Comparison of ENCODE assay signal across 21 cellular contexts in genomic region chr2:134900151-134900550, GRCh38. TPM values are rescaled to one million over a fixed set of nuclear protein-coding genes. Genes with fewer than 3 reads are reported as not detected.
DNase-seq lines count a peak whose midpoint lies in the region; ATAC-seq, FAIRE-seq and TF ChIP-seq lines count a peak whose summit lies in the region.
"Had no signal": no experiment of that assay in that cellular context is flagged by ENCODE, and none has a peak within 500 bp of the region (broad histone marks: within the 10 kb centered on the region; RNA-seq: fewer than 3 reads in every experiment).

No MANE protein-coding gene starts in this region.

- ATAC-seq in HG03378 (IDR thresholded peaks at IDR 0.05; ENCODE audit: unreplicated experiment) = no peak
- ATAC-seq: activated T-cell treated with anti-CD3 and anti-CD28 coated beads, Interleukin-2, amount 50 U/mL, for 72 hours; left ventricle myocardium superior; mucosa of descending colon had no signal

- H3K4me3 ChIP-seq in bronchial epithelial cell (ENCODE audit: low read depth, low read length) = no peak overlapping the region
- H3K4me3 ChIP-seq: body of pancreas, mucosa of descending colon, suprapubic skin had no signal

- no peaks in the 10 kb centered on the region for H3K36me3 ChIP-seq in bronchial epithelial cell (ENCODE audit: control insufficient read depth, insufficient read depth, low read length)
- H3K36me3 ChIP-seq: neutrophil, suprapubic skin had no signal

- FAIRE-seq in RCC 7860 (lab: Jason Lieb, UNC) (peak; percentile 11), bronchial epithelial cell (lab: Jason Lieb, UNC) (no peak)

- no peaks in the 10 kb centered on the region for H3K27me3 ChIP-seq in bronchial epithelial cell (ENCODE audit: control insufficient read depth, insufficient read depth, low read length)
- H3K27me3 ChIP-seq: body of pancreas, neutrophil, suprapubic skin had no signal

- TF ChIP-seq CTCF in bronchial epithelial cell (IDR thresholded peaks at IDR 0.05; ENCODE audit: insufficient read depth, low read length, severe bottlenecking) = no peak
- TF ChIP-seq CTCF in GM20000 (IDR thresholded peaks at IDR 0.05; ENCODE audit: extremely low read depth, missing control alignments) = no peak

- DNase-seq in ELR (ENCODE audit: low read depth) (peak; percentile 59), RCC 7860 (ENCODE audit: low spot score) (no peak), bronchial epithelial cell (ENCODE audit: low read depth) (peak; percentile 49), glomerular visceral epithelial cell (ENCODE audit: extremely low spot score) (peak; percentile 22), OCI-M1 (lab: John Stamatoyannopoulos, UW) (no peak), ureter (ENCODE audit: low spot score) (no peak), GM20000 (ENCODE audit: low spot score) (no peak)
- DNase-seq: activated CD4-positive, CD25-positive, alpha-beta regulatory T cell; activated T-cell treated with anti-CD3 and anti-CD28 coated beads, Interleukin-2, amount 50 U/mL, for 72 hours; body of pancreas; CD4-positive, alpha-beta memory T cell; DMS79 treated with DMSO at 0.1 percent for 48 hours; head of caudate nucleus; Karpas-422; left ventricle myocardium superior; mucosa of descending colon; NCI-H1105 treated with DMSO at 0.1 percent for 48 hours; NCI-H526 had no signal

RNA-seq across cellular contexts. Expression of gene CCNT2, which starts 18.5 kb away (rescaled TPM):
- total RNA-seq in bronchial epithelial cell (24.0 and 24.3 TPM in 2 replicates), ureter (101 TPM)

Comparison
In these comparisons a context has a peak if more than half of its experiments do, and no peak if none do; other contexts are left out.
1. DNase-seq: peak in ELR (single experiment), bronchial epithelial cell (single experiment) and glomerular visceral epithelial cell (single experiment); none in RCC 7860 (single experiment), OCI-M1 (single experiment), ureter (single experiment) and GM20000 (single experiment).